Comparison of ENCODE assay signal across 12 cellular contexts in the genomic region with DNA sequence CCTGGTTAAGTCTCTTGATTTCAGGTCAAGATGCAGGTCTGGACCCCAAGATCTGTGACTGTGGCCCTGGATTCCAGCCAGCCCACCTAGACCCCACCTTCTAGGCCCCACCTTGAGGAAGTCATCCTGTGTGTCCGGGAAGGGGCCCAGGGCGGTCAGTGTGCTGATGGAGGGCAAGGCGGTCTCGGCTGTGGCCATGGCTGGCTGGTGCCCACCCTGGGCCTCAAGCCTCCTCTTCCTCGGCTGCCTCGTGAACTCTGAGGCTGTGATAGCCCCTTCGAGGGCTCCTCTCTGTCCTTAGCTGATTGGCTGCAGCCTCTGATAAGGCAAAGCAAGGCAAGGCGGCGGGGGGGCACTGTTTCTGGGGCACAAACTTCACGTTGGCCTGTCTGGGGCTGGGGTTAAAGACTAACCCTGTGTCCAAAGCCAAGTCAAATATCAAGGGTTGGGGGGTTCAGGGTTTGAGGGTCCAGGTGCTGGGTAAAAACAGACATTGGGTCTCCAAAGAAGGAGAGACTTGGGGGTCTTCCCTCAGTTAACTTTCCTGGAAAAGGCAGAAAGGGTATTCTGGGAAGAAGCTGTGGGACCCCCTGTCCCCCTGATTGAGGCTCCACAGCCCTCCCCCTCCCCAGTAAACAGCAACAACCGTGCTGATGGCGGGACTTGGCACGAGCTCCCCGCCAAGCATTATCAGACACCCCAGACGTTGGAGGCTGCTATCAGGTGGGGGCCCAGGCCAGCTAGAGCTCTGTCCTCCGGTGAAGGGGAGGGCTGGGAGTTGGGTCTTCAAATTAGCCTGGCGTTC. TPM values are rescaled to one million over a fixed set of nuclear protein-coding genes. Genes with fewer than 3 reads are reported as not detected.
DNase-seq lines count a peak whose midpoint lies in the region; ATAC-seq and TF ChIP-seq lines count a peak whose summit lies in the region.
"Had no signal": no experiment of that assay in that cellular context is flagged by ENCODE, and none has a peak within 500 bp of the region (broad histone marks: within the 10 kb centered on the region; RNA-seq: fewer than 3 reads in every experiment).

A gene (minus strand): TSS at position 259 of the 805 bp plus-strand sequence. CDS start 61 bp downstream, at position 198.

- peaks cover 6% of the 10 kb centered on the region; the same call in 1 of the 2 replicates for H3K27me3 ChIP-seq in DOHH2 (ENCODE audit: control insufficient read depth, low read length)
- no peaks in the 10 kb centered on the region for H3K27me3 ChIP-seq in endocrine pancreas (ENCODE audit: control insufficient read depth, insufficient read depth, low read length)
- H3K27me3 ChIP-seq in parathyroid adenoma (ENCODE audit: control insufficient read depth, insufficient read depth, low read length), result no peaks in the 10 kb centered on the region
- H3K27me3 ChIP-seq in Peyer's patch, result peaks cover 0 to 10% of the 10 kb centered on the region in 2 donors

- H3K79me2 ChIP-seq in DOHH2 (ENCODE audit: control insufficient read depth, low read length), result peaks cover 12% of the 10 kb centered on the region
- H3K79me2 ChIP-seq in parathyroid adenoma, result no peaks in the 10 kb centered on the region

- H3K4me1 ChIP-seq in DOHH2 (ENCODE audit: control insufficient read depth, low read length), result peaks cover 34% of the 10 kb centered on the region
- H3K4me1 ChIP-seq in endocrine pancreas (ENCODE audit: control insufficient read depth, insufficient read depth, low read length), result no peaks in the 10 kb centered on the region
- H3K4me1 ChIP-seq in parathyroid adenoma, result no peaks in the 10 kb centered on the region
- peaks cover 0 to 24% (median 17%) of the 10 kb centered on the region in 4 donors for H3K4me1 ChIP-seq in Peyer's patch

- no peak for ATAC-seq in GM18520 (IDR thresholded peaks at IDR 0.05; ENCODE audit: unreplicated experiment)

- H3K36me3 ChIP-seq in DOHH2 (ENCODE audit: control insufficient read depth, low read length) (no peaks in the 10 kb centered on the region), endocrine pancreas (ENCODE audit: control insufficient read depth, insufficient read depth, low read length) (no peaks in the 10 kb centered on the region), parathyroid adenoma (ENCODE audit: control insufficient read depth, insufficient read depth, low read length) (no peaks in the 10 kb centered on the region), Peyer's patch (no peaks in the 10 kb centered on the region)

- no peak for TF ChIP-seq POLR2A in Peyer's patch (IDR thresholded peaks at IDR 0.05)

- H3K4me2 ChIP-seq in DOHH2 (ENCODE audit: low read length), result peak within 1 kb of the TSS; percentile 86; the same call in 1 of the 2 replicates
- peak within 1 kb of the TSS; percentile 62 for H3K4me2 ChIP-seq in parathyroid adenoma (ENCODE audit: low read length)

- H2AFZ ChIP-seq in parathyroid adenoma, result peak within 1 kb of the TSS; percentile 88

- H3K4me3 ChIP-seq in DOHH2 (ENCODE audit: low read length) (peak within 1 kb of the TSS; percentile 76; the same call in 1 of the 2 replicates), endocrine pancreas (ENCODE audit: control insufficient read depth, insufficient read depth, low read length) (no peak within 1 kb of the TSS), parathyroid adenoma (ENCODE audit: low read depth, low read length) (peak within 1 kb of the TSS; percentile 47), Peyer's patch (peak within 1 kb of the TSS in 2 of 4 donors; percentile 57 to 69)

- peak; percentile 78 for DNase-seq in OCI-M2 (lab: John Stamatoyannopoulos, UW; ENCODE audit: unreplicated experiment)
- no peak for DNase-seq in AG08395 (ENCODE audit: low spot score)
- DNase-seq in Peyer's patch, result no peak
- DNase-seq in NCI-H2196 treated with DMSO at 0.1 percent for 48 hours (lab: John Stamatoyannopoulos, UW; ENCODE audit: unreplicated experiment), result no peak
- DNase-seq: foreskin fibroblast, NCI-H69 had no signal

- no peaks in the 10 kb centered on the region for H3K9me2 ChIP-seq in DOHH2 (replicated peaks; ENCODE audit: control insufficient read depth, low read length)

- H3K27ac ChIP-seq in DOHH2 (ENCODE audit: low read depth, low read length), result no peak within 1 kb of the TSS
- H3K27ac ChIP-seq in parathyroid adenoma, result no peak within 1 kb of the TSS
- H3K27ac ChIP-seq in Peyer's patch, result peak within 1 kb of the TSS in 1 of 4 donors; percentile 66

- H4K20me1 ChIP-seq in DOHH2 (ENCODE audit: control insufficient read depth, insufficient read depth, low read depth, low read length), result no peaks in the 10 kb centered on the region

- TF ChIP-seq CTCF in DOHH2 (IDR thresholded peaks at IDR 0.05; ENCODE audit: low read depth, low read length, poor library complexity, severe bottlenecking) (no peak), parathyroid adenoma (IDR thresholded peaks at IDR 0.05) (no peak), Peyer's patch (IDR thresholded peaks at IDR 0.05) (no peak)

- H3K9me3 ChIP-seq in DOHH2 (ENCODE audit: control insufficient read depth, insufficient read depth, low read length) (peaks cover 12% of the 10 kb centered on the region), endocrine pancreas (ENCODE audit: control insufficient read depth, low read length) (no peaks in the 10 kb centered on the region), parathyroid adenoma (ENCODE audit: control insufficient read depth, low read length) (no peaks in the 10 kb centered on the region), Peyer's patch (peaks cover 0 to 8% (median 0%) of the 10 kb centered on the region in 4 donors)

- H3K9ac ChIP-seq in endocrine pancreas (ENCODE audit: control insufficient read depth, insufficient read depth, low read length) (peak within 1 kb of the TSS; percentile 14), parathyroid adenoma (no peak within 1 kb of the TSS)

- H3F3A ChIP-seq in DOHH2 (ENCODE audit: control insufficient read depth, insufficient read depth), result no peaks in the 10 kb centered on the region

RNA-seq across cellular contexts. Expression of the gene that starts here (rescaled TPM):
- not detected for total RNA-seq in Peyer's patch
- total RNA-seq: G401, myocyte had no signal
